10 cellular contexts compared by ENCODE assay signal in the genomic region with DNA sequence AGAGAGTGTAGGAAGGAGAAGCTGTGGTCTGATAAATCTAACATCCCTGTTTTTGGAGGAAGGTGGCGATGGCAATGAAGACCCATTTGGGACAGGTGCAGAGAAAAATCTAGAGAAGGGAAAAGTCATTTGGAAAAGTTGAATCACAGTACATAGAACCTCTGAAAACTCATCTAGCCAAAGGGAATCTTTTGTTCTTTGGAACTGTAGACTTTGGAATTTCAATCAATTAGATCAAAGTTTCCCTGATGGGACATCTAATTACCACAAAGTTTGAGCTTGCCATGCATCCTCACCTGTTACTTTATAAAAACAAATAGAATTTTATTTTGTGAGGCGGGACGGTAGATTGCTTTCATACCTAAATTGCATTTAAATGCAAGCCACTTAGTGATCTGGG.
"Had no signal": no experiment of that assay in that cellular context is flagged by ENCODE, and none has a peak within 500 bp of the region (broad histone marks: within the 10 kb centered on the region; RNA-seq: fewer than 3 reads in every experiment).

No MANE protein-coding gene starts in this region.

- H3K9me3 ChIP-seq: HAP-1 had no signal

- H3K4me3 ChIP-seq: GM23248, GM23338, HAP-1 had no signal

- DNase-seq: GM23248, GOT3, H7, H9, HCEC 1CT, HFFc6 had no signal

- H2AFZ ChIP-seq: GM23248, GM23338 had no signal

- H3K4me2 ChIP-seq: GM23338 had no signal

- H3K9ac ChIP-seq: GM23248 had no signal

- ATAC-seq: GM23338, HCT116 had no signal

- H3K27ac ChIP-seq: GM23248 had no signal

- FAIRE-seq: H1 had no signal
